In genomic region chr18:36942264-36942663, GRCh38 we compare ENCODE assay signal across 8 cellular contexts.
DNase-seq lines count a peak whose midpoint lies in the region; ATAC-seq and TF ChIP-seq lines count a peak whose summit lies in the region.

No MANE protein-coding gene starts in this region.

- TF ChIP-seq POLR2A in tibial nerve (IDR thresholded peaks at IDR 0.05): no peak

- WGBS in tibial nerve, 2 donors: 49 to 60% methylated on average over 6 of the region's 6 CpGs

- TF ChIP-seq CTCF in AG04449 (IDR thresholded peaks at IDR 0.05; ENCODE audit: insufficient read depth, low read length, missing control alignments): peak; percentile 54
- TF ChIP-seq CTCF in GM12872 (IDR thresholded peaks at IDR 0.05; ENCODE audit: insufficient read depth, low read depth, low read length): peak; percentile 69
- TF ChIP-seq CTCF in tibial nerve (IDR thresholded peaks at IDR 0.05): peak in 1 of 5 experiments; percentile 7
- no peak for TF ChIP-seq CTCF in right atrium auricular region (IDR thresholded peaks at IDR 0.05)

- CTCF ChIA-PET in AG04449 (lab: Yijun Ruan, JAX): interaction anchor here (0.9 to 2.8 kb wide), 19 partner anchors 8 to 596 kb away, joined by 3 to 27 read pairs (median 5); no protein-coding TSS in a partner anchor

- H3K9me3 ChIP-seq in SK-N-MC (ENCODE audit: low read depth, low read length) (0 out of 2 replicates have a peak, but pooled peaks cover 4% of the 10 kb centered on the region), tibial nerve (peaks cover 0 to 31% (median 6%) of the 10 kb centered on the region in 4 donors), right atrium auricular region (peaks cover 0 to 17% of the 10 kb centered on the region in 2 donors)

- H3K36me3 ChIP-seq in SK-N-MC (ENCODE audit: insufficient read depth, low read length) (no peaks in the 10 kb centered on the region), tibial nerve (peaks cover 0 to 8% (median 0%) of the 10 kb centered on the region in 3 donors), right atrium auricular region (no peaks in the 10 kb centered on the region)

- H3K4me3 ChIP-seq in AG04449 (ENCODE audit: low read depth, low read length) (no peak overlapping the region), SK-N-MC (no peak overlapping the region), tibial nerve (no peak overlapping the region), right atrium auricular region (no peak overlapping the region)

- H3K9ac ChIP-seq in SK-N-MC (ENCODE audit: insufficient read length): no peak overlapping the region

- peak; percentile 1 for DNase-seq in AG04449 (ENCODE audit: low read depth, low spot score)
- DNase-seq in HT-29 (ENCODE audit: low spot score): peak; percentile 24
- peak; percentile 18 for DNase-seq in SK-N-MC (ENCODE audit: low read depth, low spot score)
- DNase-seq in iPS DF 19.7 (ENCODE audit: low read depth, low spot score): peak; percentile 5
- DNase-seq in tibial nerve (ENCODE audit: low spot score in 2 of 2): no peak
- DNase-seq in right atrium auricular region (ENCODE audit: low spot score): no peak

- TF ChIP-seq EP300 in tibial nerve (IDR thresholded peaks at IDR 0.05): no peak

- H3K27ac ChIP-seq in SK-N-MC (no peak overlapping the region), tibial nerve (no peak overlapping the region), right atrium auricular region (no peak overlapping the region)

- H3K4me1 ChIP-seq in tibial nerve (no peaks in the 10 kb centered on the region), right atrium auricular region (no peaks in the 10 kb centered on the region)

- no peak for ATAC-seq in HG02610 (IDR thresholded peaks at IDR 0.05; ENCODE audit: unreplicated experiment)

- H3K27me3 ChIP-seq in tibial nerve (no peaks in the 10 kb centered on the region), right atrium auricular region (no peaks in the 10 kb centered on the region)

- POLR2A ChIA-PET in AG04449 (lab: Yijun Ruan, JAX): no interaction called here

Comparison
In these comparisons a context has a peak if more than half of its experiments do, and no peak if none do; other contexts are left out.
1. DNase-seq: peak in AG04449 (single experiment), HT-29 (single experiment), SK-N-MC (single experiment) and iPS DF 19.7 (single experiment); none in tibial nerve (0 of 2) and right atrium auricular region (single experiment).
2. CTCF ChIP-seq: peak in AG04449 (single experiment) and GM12872 (single experiment); none in right atrium auricular region (0 of 2).